Comparison of ENCODE assay signal across 17 cellular contexts in genomic region chr21:41210405-41211040, GRCh38.
"Had no signal": no experiment of that assay in that cellular context is flagged by ENCODE, and none has a peak within 500 bp of the region (broad histone marks: within the 10 kb centered on the region; RNA-seq: fewer than 3 reads in every experiment).

No MANE protein-coding gene starts in this region.

- H3K4me3 Mint-ChIP-seq: activated CD4-positive, alpha-beta memory T cell treated with anti-CD3 and anti-CD28 coated beads, Interleukin-2, amount 10 ng/mL, durations not matched to agents 7 days and 5 days; activated CD4-positive, alpha-beta T cell treated with anti-CD3 and anti-CD28 coated beads for 36 hours; activated T-helper 1 cell treated with anti-CD3 and anti-CD28 coated beads, Interleukin-12 subunit alpha, Interleukin-12 subunit beta, Interleukin-2, Interleukin-4 antibody, amounts not matched to agents 30 ng/mL and 10 ng/mL and 1 ng/mL, durations not matched to agents 14 hours and 24 hours and 36 hours; central memory CD8-positive, alpha-beta T cell; memory B cell; natural killer cell treated with Interleukin-12 subunit alpha and Interleukin-12 subunit beta and Interleukin-15 and Interleukin-18, amount 100 ng/mL, for 72 hours; stimulated activated memory B cell treated with anti-CD40 and anti-IgM and Interleukin-4, amounts not matched to agents 10 μg/mL and 1 μg/mL and 100 μg/mL, for 72 hours had no signal

- H3K27ac Mint-ChIP-seq: activated CD4-positive, alpha-beta memory T cell treated with anti-CD3 and anti-CD28 coated beads, Interleukin-2, amount 10 ng/mL, durations not matched to agents 7 days and 5 days; activated CD4-positive, alpha-beta T cell treated with anti-CD3 and anti-CD28 coated beads for 36 hours; activated T-helper 1 cell treated with anti-CD3 and anti-CD28 coated beads, Interleukin-12 subunit alpha, Interleukin-12 subunit beta, Interleukin-2, Interleukin-4 antibody, amounts not matched to agents 30 ng/mL and 10 ng/mL and 1 ng/mL, durations not matched to agents 14 hours and 24 hours and 36 hours; memory B cell; natural killer cell treated with Interleukin-12 subunit alpha and Interleukin-12 subunit beta and Interleukin-15 and Interleukin-18, amount 100 ng/mL, for 72 hours; stimulated activated memory B cell treated with anti-CD40 and anti-IgM and Interleukin-4, amounts not matched to agents 10 μg/mL and 1 μg/mL and 100 μg/mL, for 72 hours had no signal

- H3K27me3 ChIP-seq: left lung, pancreas, SJSA1 had no signal

- H3K36me3 Mint-ChIP-seq: natural killer cell treated with Interleukin-12 subunit alpha and Interleukin-12 subunit beta and Interleukin-15 and Interleukin-18, amount 100 ng/mL, for 72 hours had no signal

- H3K9me3 ChIP-seq: left lung, pancreas, SJSA1 had no signal

- H3K4me3 ChIP-seq: left lung, pancreas, SJSA1 had no signal

- H3K27me3 Mint-ChIP-seq: memory B cell; stimulated activated memory B cell treated with anti-CD40 and anti-IgM and Interleukin-4, amounts not matched to agents 10 μg/mL and 1 μg/mL and 100 μg/mL, for 72 hours had no signal

- H3K4me1 Mint-ChIP-seq: activated CD4-positive, alpha-beta T cell treated with anti-CD3 and anti-CD28 coated beads for 36 hours; central memory CD8-positive, alpha-beta T cell had no signal

- H3K4me1 ChIP-seq: SJSA1 had no signal

- H3K27ac ChIP-seq: left lung, pancreas, SJSA1 had no signal

- H3K36me3 ChIP-seq: left lung, pancreas, SJSA1 had no signal

- DNase-seq: activated CD4-positive, alpha-beta memory T cell treated with anti-CD3 and anti-CD28 coated beads, Interleukin-2, amount 10 ng/mL, durations not matched to agents 7 days and 5 days; activated CD4-positive, alpha-beta T cell treated with anti-CD3 and anti-CD28 coated beads for 36 hours; activated CD8-positive, alpha-beta memory T cell treated with anti-CD3 and anti-CD28 coated beads, Interleukin-2, amount 50 U/mL, for 48 hours; activated naive CD4-positive, alpha-beta T cell; aorta; dermis blood vessel endothelial cell; erythroblast; left lung; small intestine; trophoblast cell had no signal

- H3K9me3 Mint-ChIP-seq: activated CD4-positive, alpha-beta memory T cell treated with anti-CD3 and anti-CD28 coated beads, Interleukin-2, amount 10 ng/mL, durations not matched to agents 7 days and 5 days; activated T-helper 1 cell treated with anti-CD3 and anti-CD28 coated beads, Interleukin-12 subunit alpha, Interleukin-12 subunit beta, Interleukin-2, Interleukin-4 antibody, amounts not matched to agents 30 ng/mL and 10 ng/mL and 1 ng/mL, durations not matched to agents 14 hours and 24 hours and 36 hours; central memory CD8-positive, alpha-beta T cell; memory B cell; natural killer cell treated with Interleukin-12 subunit alpha and Interleukin-12 subunit beta and Interleukin-15 and Interleukin-18, amount 100 ng/mL, for 72 hours; stimulated activated memory B cell treated with anti-CD40 and anti-IgM and Interleukin-4, amounts not matched to agents 10 μg/mL and 1 μg/mL and 100 μg/mL, for 72 hours had no signal
